Comparison of ENCODE assay signal across 20 cellular contexts in the genomic region with DNA sequence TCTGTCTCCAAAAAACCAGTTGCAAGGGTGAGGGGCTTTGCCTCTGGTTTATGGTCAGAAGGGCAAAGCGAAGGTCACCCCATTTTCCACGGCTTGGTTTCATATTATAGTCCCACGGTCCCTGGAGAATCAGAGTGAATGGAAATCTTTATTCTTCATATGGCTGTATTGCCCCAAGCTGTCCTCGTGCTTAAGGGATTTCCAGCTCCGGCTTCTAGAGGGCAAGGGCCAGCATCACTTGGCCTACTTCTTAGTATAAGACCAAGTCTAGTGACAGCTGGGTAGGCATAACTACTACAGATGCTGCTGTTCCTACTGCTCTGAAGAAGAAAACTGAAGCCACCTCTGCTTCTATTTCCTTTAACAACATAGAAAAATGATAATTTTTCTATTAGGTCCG.
"Had no signal": no experiment of that assay in that cellular context is flagged by ENCODE, and none has a peak within 500 bp of the region (broad histone marks: within the 10 kb centered on the region; RNA-seq: fewer than 3 reads in every experiment).

No MANE protein-coding gene starts in this region.

- H3K27me3 ChIP-seq: MG63 had no signal

- H3K27ac ChIP-seq: HL-60, RWPE1, SK-N-MC had no signal

- ATAC-seq: Panc1, PC-3 had no signal

- H3K4me3 ChIP-seq: MG63, SK-N-MC had no signal

- H3K36me3 ChIP-seq: MG63 had no signal

- DNase-seq: IMR-90, Karpas-422, KG1, NCI-H1092, NCI-H1105 treated with DMSO at 0.1 percent for 48 hours, NCI-H1417 treated with DMSO at 0.1 percent for 48 hours, NCI-H146, NCI-H1694 treated with DMSO at 0.1 percent for 48 hours, NCI-H1930, NCI-H2081, NCI-H2107, NCI-H2227 treated with DMSO at 0.1 percent for 48 hours, NCI-H526, PC-3, SHP77 had no signal

- H3K9me3 ChIP-seq: MG63 had no signal
